In the genomic region with DNA sequence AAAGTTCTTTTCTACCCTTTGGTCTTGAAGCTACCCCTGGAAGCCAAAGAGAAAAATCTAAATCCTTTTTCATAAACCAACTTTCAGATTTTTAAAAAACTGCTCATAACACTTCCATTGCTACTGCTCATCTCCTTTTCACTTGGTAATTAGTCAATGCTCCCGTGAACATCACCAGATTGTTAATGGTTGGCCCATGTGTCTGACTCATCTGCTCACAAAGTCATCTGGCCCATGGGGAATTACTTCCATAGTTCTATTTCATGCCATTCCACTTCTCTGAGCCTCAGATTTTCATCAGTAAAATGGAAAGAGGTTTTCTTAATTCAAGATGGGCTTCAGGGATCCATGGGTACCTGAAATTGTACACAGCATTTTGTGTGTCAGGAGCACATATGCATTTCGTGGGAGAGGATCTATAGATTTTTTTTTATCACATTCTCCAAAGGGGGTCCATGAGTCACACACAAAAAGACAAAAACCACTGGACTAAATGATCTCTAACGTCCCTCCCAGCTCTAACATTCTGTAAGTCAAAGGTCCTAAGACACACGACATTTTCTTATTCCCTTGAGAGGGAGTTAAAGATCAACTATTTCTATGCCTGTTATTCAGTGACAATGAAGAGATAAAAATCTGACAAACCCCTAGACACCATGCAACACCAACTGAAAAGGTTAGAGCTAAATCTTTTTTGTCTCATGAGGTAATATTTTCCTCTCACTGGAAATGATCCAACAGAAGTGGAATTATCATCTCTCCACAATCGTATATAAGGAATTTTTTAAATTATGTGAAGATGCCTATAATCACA, we compare ENCODE assay signal across 18 cellular contexts.
DNase-seq lines count a peak whose midpoint lies in the region; ATAC-seq, FAIRE-seq and TF ChIP-seq lines count a peak whose summit lies in the region.
"Had no signal": no experiment of that assay in that cellular context is flagged by ENCODE, and none has a peak within 500 bp of the region (broad histone marks: within the 10 kb centered on the region; RNA-seq: fewer than 3 reads in every experiment).

No MANE protein-coding gene starts in this region.

- peaks cover 5% of the 10 kb centered on the region; the same call in 2 of the 3 replicates for H3K36me3 ChIP-seq in K562 (ENCODE audit: control insufficient read depth, insufficient read depth, low read length)
- peaks cover 1% of the 10 kb centered on the region for H3K36me3 ChIP-seq in kidney epithelial cell (ENCODE audit: control insufficient read depth, insufficient read depth, low read length)

- no peaks in the 10 kb centered on the region for H3K9me3 Mint-ChIP-seq in HFFc6
- H3K9me3 Mint-ChIP-seq in natural killer cell = no peaks in the 10 kb centered on the region
- H3K9me3 Mint-ChIP-seq: GM23338 had no signal

- H2AFZ ChIP-seq in K562 (ENCODE audit: low read depth, low read length) = no peak overlapping the region
- H2AFZ ChIP-seq: GM23338 had no signal

- TF ChIP-seq POLR2A in K562 (conservative IDR thresholded peaks at IDR 0.05) = no peak

- intact Hi-C loops in K562 (cut with micrococcal nuclease) (loop anchor here (10.0 kb wide), 1 partner anchor 63 kb away; no protein-coding TSS in a partner anchor), natural killer cell (cut with micrococcal nuclease) (no loop called here)

- no peaks in the 10 kb centered on the region for H3K9me3 ChIP-seq in K562 (replicated peaks; ENCODE audit: control insufficient read depth, insufficient read depth, low read depth, low read length)
- H3K9me3 ChIP-seq: BLaER1 had no signal

- no peak overlapping the region for H3K4me3 ChIP-seq in AG04449 (ENCODE audit: low read depth, low read length)
- H3K4me3 ChIP-seq in K562 = no peak overlapping the region
- H3K4me3 ChIP-seq in kidney epithelial cell (ENCODE audit: low read depth, low read length) = no peak overlapping the region
- H3K4me3 ChIP-seq: BLaER1, GM23338 had no signal

- peaks cover 0 to 23% of the 10 kb centered on the region in 2 experiments; a peak in 4 of 5 replicates for H3K4me1 ChIP-seq in K562 (replicated peaks in 1 of 2; ENCODE audit: control insufficient read depth in 2 of 2, insufficient read depth in 2 of 2, low read length in 2 of 2)
- H3K4me1 ChIP-seq: BLaER1 had no signal

- H4K20me1 ChIP-seq in K562 (replicated peaks; ENCODE audit: control insufficient read depth, insufficient read depth, low read length) = no peaks in the 10 kb centered on the region
- H4K20me1 ChIP-seq: BLaER1 had no signal

- H3K9ac ChIP-seq in K562 (ENCODE audit: insufficient read depth in 1 of 2, low read depth in 2 of 2, low read length in 2 of 2) = no peak overlapping the region
- H3K9ac ChIP-seq: BLaER1 had no signal

- POLR2A ChIA-PET in AG04449 (lab: Yijun Ruan, JAX) (no interaction called here), K562 (lab: Yijun Ruan, JAX) (no interaction called here)

- H3K9me1 ChIP-seq in K562 (ENCODE audit: control insufficient read depth, insufficient read depth, low read length) = no peaks in the 10 kb centered on the region

- peak; percentile 24 for DNase-seq in AG04449 (ENCODE audit: low read depth, low spot score)
- peak; percentile 60 for DNase-seq in HFFc6
- peak in 1 of 4 experiments; percentile 13 for DNase-seq in K562 (ENCODE audit: extremely low read depth in 1 of 4, low spot score in 3 of 4)
- peak; percentile 34 for DNase-seq in kidney epithelial cell (ENCODE audit: low read depth)
- no peak for DNase-seq in NOMO-1 treated with DMSO at 0.1 percent for 48 hours (lab: John Stamatoyannopoulos, UW; ENCODE audit: unreplicated experiment)
- DNase-seq in midbrain (lab: John Stamatoyannopoulos, UW) = no peak
- no peak for DNase-seq in natural killer cell
- DNase-seq: activated CD8-positive, alpha-beta memory T cell treated with anti-CD3 and anti-CD28 coated beads, Interleukin-2, amount 10 ng/mL, durations not matched to agents 7 days and 5 days; activated naive CD4-positive, alpha-beta T cell treated with Interleukin-2 at 50 U/mL for 16 hours; Karpas-422; NCI-H2029 had no signal

- WGBS in K562 (ENCODE audit: insufficient coverage, low coverage, missing lambda C conversion rate) = 10% methylated on average over 5 of the region's 5 CpGs

- peak overlapping the region; percentile 50 for H3K27ac Mint-ChIP-seq in HFFc6
- H3K27ac Mint-ChIP-seq in natural killer cell = no peak overlapping the region
- H3K27ac Mint-ChIP-seq: activated CD8-positive, alpha-beta memory T cell treated with anti-CD3 and anti-CD28 coated beads, Interleukin-2, amount 10 ng/mL, durations not matched to agents 7 days and 5 days; GM23338 had no signal

- H3K4me3 Mint-ChIP-seq in HFFc6 (no peak overlapping the region), natural killer cell (no peak overlapping the region)
- H3K4me3 Mint-ChIP-seq: activated CD8-positive, alpha-beta memory T cell treated with anti-CD3 and anti-CD28 coated beads, Interleukin-2, amount 10 ng/mL, durations not matched to agents 7 days and 5 days; GM23338 had no signal

- no peaks in the 10 kb centered on the region for H3K79me2 ChIP-seq in K562 (ENCODE audit: control insufficient read depth, insufficient read depth, low read length)

- no peaks in the 10 kb centered on the region for H3K27me3 Mint-ChIP-seq in HFFc6 (ENCODE audit: insufficient read depth)
- H3K27me3 Mint-ChIP-seq in natural killer cell (ENCODE audit: low read depth in 2 of 2) = no peaks in the 10 kb centered on the region
- H3K27me3 Mint-ChIP-seq: activated CD8-positive, alpha-beta memory T cell treated with anti-CD3 and anti-CD28 coated beads, Interleukin-2, amount 10 ng/mL, durations not matched to agents 7 days and 5 days had no signal

- H3K4me1 Mint-ChIP-seq in HFFc6 (ENCODE audit: low read depth) = peaks cover 31% of the 10 kb centered on the region
- H3K4me1 Mint-ChIP-seq in natural killer cell = no peaks in the 10 kb centered on the region
- H3K4me1 Mint-ChIP-seq: activated CD8-positive, alpha-beta memory T cell treated with anti-CD3 and anti-CD28 coated beads, Interleukin-2, amount 10 ng/mL, durations not matched to agents 7 days and 5 days; GM23338 had no signal

- CTCF ChIA-PET in AG04449 (lab: Yijun Ruan, JAX) = interaction anchor here (0.8 to 1.9 kb wide), 4 partner anchors 27 to 319 kb away, joined by 3 to 5 read pairs (median 4); no protein-coding TSS in a partner anchor
- CTCF ChIA-PET in K562 (lab: Yijun Ruan, JAX; ENCODE audit: low intra/inter-chr PET ratio) = interaction anchor here (0.6 kb wide), 1 partner anchor 459 kb away, joined by 4 read pairs; no protein-coding TSS in a partner anchor

- ATAC-seq in K562 (no peak), HG02852 (IDR thresholded peaks at IDR 0.05; ENCODE audit: unreplicated experiment) (no peak), natural killer cell (no peak)
- ATAC-seq: activated CD8-positive, alpha-beta memory T cell treated with anti-CD3 and anti-CD28 coated beads, Interleukin-2, amount 10 ng/mL, durations not matched to agents 7 days and 5 days; esophagus mucosa; GM23338 had no signal

- TF ChIP-seq RAD21 in K562 (CRISPR knock-in tag; conservative IDR thresholded peaks at IDR 0.05 in 1 of 2, IDR thresholded peaks at IDR 0.05 in 1 of 2) = no peak

- no TSS peak for BruUV-seq in K562 (replicated peaks; lab: Mats Ljungman, UMichigan)

- peaks cover 22% of the 10 kb centered on the region for H3K36me3 Mint-ChIP-seq in HFFc6 (ENCODE audit: low read depth)
- peaks cover 18% of the 10 kb centered on the region for H3K36me3 Mint-ChIP-seq in natural killer cell

- peak; percentile 44 for FAIRE-seq in K562 (lab: Jason Lieb, UNC)
- FAIRE-seq: GM19239, urothelium cell line had no signal

- H3K27me3 ChIP-seq in K562 (ENCODE audit: control insufficient read depth in 2 of 2, insufficient read depth in 2 of 2, low read length in 2 of 2) (no peaks in the 10 kb centered on the region), kidney epithelial cell (ENCODE audit: control insufficient read depth, insufficient read depth, low read length) (no peaks in the 10 kb centered on the region)
- H3K27me3 ChIP-seq: BLaER1 had no signal

- no peak for TF ChIP-seq CTCF in AG04449 (IDR thresholded peaks at IDR 0.05; ENCODE audit: insufficient read depth, low read length, missing control alignments)
- no peak for TF ChIP-seq CTCF in HFFc6 (IDR thresholded peaks at IDR 0.05)
- TF ChIP-seq CTCF in K562 (IDR thresholded peaks at IDR 0.05 in 2 of 3, conservative IDR thresholded peaks at IDR 0.05 in 1 of 3; ENCODE audit: insufficient read depth in 2 of 3, low read depth in 1 of 3, low read length in 3 of 3) = no peak
- TF ChIP-seq CTCF in kidney epithelial cell (IDR thresholded peaks at IDR 0.05; ENCODE audit: insufficient read depth, low read length, poor library complexity, severe bottlenecking) = no peak
- TF ChIP-seq CTCF in natural killer cell (IDR thresholded peaks at IDR 0.05) = no peak

- in situ Hi-C loops in K562 (cut with MboI) = no loop called here

- TF ChIP-seq EP300 in K562 (IDR thresholded peaks at IDR 0.05; ENCODE audit: low read length) = no peak

- no peak overlapping the region for H3K4me2 ChIP-seq in K562 (ENCODE audit: insufficient read depth, low read length)
- H3K4me2 ChIP-seq: BLaER1, GM23338 had no signal

- H3K27ac ChIP-seq in K562 (ENCODE audit: extremely low read depth, low read depth, low read length) = no peak overlapping the region; the same call in 2 of the 3 replicates
- H3K27ac ChIP-seq: BLaER1, VCaP had no signal

TF ChIP-seq in K562, 482 proteins besides CTCF, POLR2A, EP300 and RAD21 (continues in another document):
- TF ChIP-seq FOSL1 (tag; conservative IDR thresholded peaks at IDR 0.05) = peak; percentile 68
- TF ChIP-seq, protein P1, sequence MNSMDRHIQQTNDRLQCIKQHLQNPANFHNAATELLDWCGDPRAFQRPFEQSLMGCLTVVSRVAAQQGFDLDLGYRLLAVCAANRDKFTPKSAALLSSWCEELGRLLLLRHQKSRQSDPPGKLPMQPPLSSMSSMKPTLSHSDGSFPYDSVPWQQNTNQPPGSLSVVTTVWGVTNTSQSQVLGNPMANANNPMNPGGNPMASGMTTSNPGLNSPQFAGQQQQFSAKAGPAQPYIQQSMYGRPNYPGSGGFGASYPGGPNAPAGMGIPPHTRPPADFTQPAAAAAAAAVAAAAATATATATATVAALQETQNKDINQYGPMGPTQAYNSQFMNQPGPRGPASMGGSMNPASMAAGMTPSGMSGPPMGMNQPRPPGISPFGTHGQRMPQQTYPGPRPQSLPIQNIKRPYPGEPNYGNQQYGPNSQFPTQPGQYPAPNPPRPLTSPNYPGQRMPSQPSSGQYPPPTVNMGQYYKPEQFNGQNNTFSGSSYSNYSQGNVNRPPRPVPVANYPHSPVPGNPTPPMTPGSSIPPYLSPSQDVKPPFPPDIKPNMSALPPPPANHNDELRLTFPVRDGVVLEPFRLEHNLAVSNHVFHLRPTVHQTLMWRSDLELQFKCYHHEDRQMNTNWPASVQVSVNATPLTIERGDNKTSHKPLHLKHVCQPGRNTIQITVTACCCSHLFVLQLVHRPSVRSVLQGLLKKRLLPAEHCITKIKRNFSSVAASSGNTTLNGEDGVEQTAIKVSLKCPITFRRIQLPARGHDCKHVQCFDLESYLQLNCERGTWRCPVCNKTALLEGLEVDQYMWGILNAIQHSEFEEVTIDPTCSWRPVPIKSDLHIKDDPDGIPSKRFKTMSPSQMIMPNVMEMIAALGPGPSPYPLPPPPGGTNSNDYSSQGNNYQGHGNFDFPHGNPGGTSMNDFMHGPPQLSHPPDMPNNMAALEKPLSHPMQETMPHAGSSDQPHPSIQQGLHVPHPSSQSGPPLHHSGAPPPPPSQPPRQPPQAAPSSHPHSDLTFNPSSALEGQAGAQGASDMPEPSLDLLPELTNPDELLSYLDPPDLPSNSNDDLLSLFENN (IDR thresholded peaks at IDR 0.05; ENCODE audit: low read depth in 2 of 2, low read length in 2 of 2) = no peak

Comparison
In these comparisons a context has a peak if more than half of its experiments do, and no peak if none do; other contexts are left out.
1. DNase-seq: peak in AG04449 (single experiment), HFFc6 (single experiment) and kidney epithelial cell (single experiment); none in NOMO-1 treated with DMSO at 0.1 percent for 48 hours (single experiment), midbrain (single experiment) and natural killer cell (single experiment).